Comparison of ENCODE assay signal across 8 cellular contexts in the genomic region with DNA sequence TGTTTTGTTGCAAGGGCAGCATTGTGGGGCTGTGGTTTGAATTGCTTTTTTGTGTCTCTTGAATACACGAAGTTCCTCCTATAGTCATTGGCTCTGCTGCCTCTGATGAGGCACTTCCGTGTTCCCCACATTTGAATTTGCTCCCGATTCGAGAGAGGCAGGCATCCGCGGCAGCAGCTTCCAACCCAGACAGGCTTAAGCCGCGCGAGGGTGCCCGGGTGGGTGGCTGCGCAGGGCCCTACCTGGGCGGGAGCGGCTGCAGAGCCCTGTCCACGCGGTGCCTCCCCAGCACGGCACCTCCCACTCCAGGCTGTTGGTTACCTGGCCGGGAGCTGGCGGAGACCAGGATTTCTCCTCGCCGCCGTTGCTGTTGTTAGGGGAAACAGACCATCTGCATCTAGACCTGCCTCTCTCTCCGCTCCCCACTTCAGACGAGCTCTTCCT.
DNase-seq lines count a peak whose midpoint lies in the region; ATAC-seq, FAIRE-seq and TF ChIP-seq lines count a peak whose summit lies in the region.

No MANE protein-coding gene starts in this region.

- H3K14ac ChIP-seq in neuronal stem cell (ENCODE audit: low read length), result peak overlapping the region; percentile 87

- H3K27ac ChIP-seq in neuronal stem cell (replicated peaks; ENCODE audit: low read length), result no peak overlapping the region

- H3K36me3 ChIP-seq in endocrine pancreas (ENCODE audit: control insufficient read depth, insufficient read depth, low read length) (no peaks in the 10 kb centered on the region), neuronal stem cell (replicated peaks in 1 of 2; ENCODE audit: control insufficient read depth in 2 of 2, insufficient read depth in 2 of 2, low read length in 2 of 2) (no peaks in the 10 kb centered on the region)

- no peaks in the 10 kb centered on the region for H3K9me3 Mint-ChIP-seq in activated B cell treated with CpG ODN at 0.5 μM for 24 hours

- peak overlapping the region; percentile 78 for H3K4me3 ChIP-seq in endocrine pancreas (ENCODE audit: control insufficient read depth, insufficient read depth, low read length)
- H3K4me3 ChIP-seq in neuronal stem cell (ENCODE audit: low read length in 2 of 2), result peak overlapping the region in 1 of 2 donors; percentile 55

- H3K27me3 ChIP-seq in endocrine pancreas (ENCODE audit: control insufficient read depth, insufficient read depth, low read length) (no peaks in the 10 kb centered on the region), neuronal stem cell (ENCODE audit: control insufficient read depth in 3 of 3, insufficient read depth in 3 of 3, low read depth in 1 of 3, low read length in 3 of 3) (no peaks in the 10 kb centered on the region)

- peaks cover 25% of the 10 kb centered on the region for H3K4me1 Mint-ChIP-seq in activated B cell treated with CpG ODN at 0.5 μM for 24 hours

- H2AK5ac ChIP-seq in neuronal stem cell (ENCODE audit: low read depth, low read length), result no peak overlapping the region

- DNase-seq in ELF-1 (ENCODE audit: low read depth, low spot score) (peak; percentile 42), HTR-8/SVneo (ENCODE audit: insufficient read length, low spot score) (no peak), activated B cell treated with CpG ODN at 0.5 μM for 24 hours (peak; percentile 34), neuronal stem cell (ENCODE audit: low spot score) (no peak), GF-D8 (lab: John Stamatoyannopoulos, UW) (no peak), NAMALWA (ENCODE audit: low spot score) (no peak)

- H3K79me1 ChIP-seq in neuronal stem cell (ENCODE audit: low read depth, low read length), result no peaks in the 10 kb centered on the region

- CTCF ChIA-PET in activated B cell treated with CpG ODN at 0.5 μM for 24 hours (lab: Charles Lee), result interaction anchor here (1.4 to 1.9 kb wide), 2 partner anchors 14 to 60 kb away, joined by 4 to 10 read pairs; no protein-coding TSS in a partner anchor

- POLR2A ChIA-PET in activated B cell treated with CpG ODN at 0.5 μM for 24 hours (lab: Charles Lee), result interaction anchor here (0.6 to 1.1 kb wide), 2 partner anchors 10 to 331 kb away, joined by 3 to 11 read pairs; no protein-coding TSS in a partner anchor

- peaks cover 2% of the 10 kb centered on the region for H3K27me3 Mint-ChIP-seq in activated B cell treated with CpG ODN at 0.5 μM for 24 hours

- peak overlapping the region; percentile 85 for H3K4me3 Mint-ChIP-seq in activated B cell treated with CpG ODN at 0.5 μM for 24 hours

- intact Hi-C loops in activated B cell treated with CpG ODN at 0.5 μM for 24 hours (cut with micrococcal nuclease), result loop anchor here (1.0 to 5.0 kb wide), 4 partner anchors 10 to 567 kb away; no protein-coding TSS in a partner anchor

- H3K9ac ChIP-seq in endocrine pancreas (ENCODE audit: control insufficient read depth, insufficient read depth, low read length) (no peak overlapping the region), neuronal stem cell (ENCODE audit: low read depth, low read length, poor library complexity) (peak overlapping the region; percentile 79)

- no CpG with 5 or more reads among the region's 23 CpGs for WGBS in neuronal stem cell (ENCODE audit: extremely low coverage in 2 of 2, insufficient read length in 2 of 2, insufficient replicate concordance in 1 of 2), 2 donors

- no peak overlapping the region for H3K4ac ChIP-seq in neuronal stem cell (ENCODE audit: low read length)

- H3K4me2 ChIP-seq in neuronal stem cell (ENCODE audit: insufficient read depth, low read length, poor library complexity, severe bottlenecking), result peak overlapping the region; percentile 69

- peak; percentile 68 for ATAC-seq in activated B cell treated with CpG ODN at 0.5 μM for 24 hours (ENCODE audit: low read depth)
- no peak for ATAC-seq in GM21717 (IDR thresholded peaks at IDR 0.05; ENCODE audit: unreplicated experiment)

- H3K4me1 ChIP-seq in endocrine pancreas (ENCODE audit: control insufficient read depth, insufficient read depth, low read length) (no peaks in the 10 kb centered on the region), neuronal stem cell (ENCODE audit: control insufficient read depth in 2 of 2, insufficient read depth in 1 of 2, low read depth in 1 of 2, low read length in 2 of 2) (peaks cover 0 to 9% of the 10 kb centered on the region in 2 donors)

- FAIRE-seq in HTR-8/SVneo (lab: Jason Lieb, UNC), result peak; percentile 67

- no peaks in the 10 kb centered on the region for H3K36me3 Mint-ChIP-seq in activated B cell treated with CpG ODN at 0.5 μM for 24 hours (ENCODE audit: low read depth)

- H3K27ac Mint-ChIP-seq in activated B cell treated with CpG ODN at 0.5 μM for 24 hours, result peak overlapping the region; percentile 54

- no peak for TF ChIP-seq CTCF in activated B cell treated with CpG ODN at 0.5 μM for 24 hours (IDR thresholded peaks at IDR 0.05)

- H3K18ac ChIP-seq in neuronal stem cell (ENCODE audit: low read length), result peak overlapping the region; percentile 79

- H2BK120ac ChIP-seq in neuronal stem cell (ENCODE audit: low read depth, low read length), result no peak overlapping the region

- H2AFZ ChIP-seq in neuronal stem cell (ENCODE audit: low read length), result no peak overlapping the region

- H3K9me3 ChIP-seq in endocrine pancreas (ENCODE audit: control insufficient read depth, low read length) (no peaks in the 10 kb centered on the region), neuronal stem cell (replicated peaks in 1 of 2; ENCODE audit: control insufficient read depth in 2 of 2, insufficient read depth in 1 of 2, low read depth in 1 of 2, low read length in 2 of 2) (no peaks in the 10 kb centered on the region)

- H2BK15ac ChIP-seq in neuronal stem cell (ENCODE audit: low read length), result no peak overlapping the region

- no peak overlapping the region for H4K8ac ChIP-seq in neuronal stem cell (ENCODE audit: low read depth, low read length)

- no peak overlapping the region for H3K23ac ChIP-seq in neuronal stem cell (ENCODE audit: low read depth, low read length, poor library complexity)

- H2BK12ac ChIP-seq in neuronal stem cell (ENCODE audit: low read length), result no peak overlapping the region

- H2BK5ac ChIP-seq in neuronal stem cell (ENCODE audit: low read length), result no peak overlapping the region

- no peak overlapping the region for H4K91ac ChIP-seq in neuronal stem cell (ENCODE audit: low read depth, low read length, poor library complexity)

Comparison
In these comparisons a context has a peak if more than half of its experiments do, and no peak if none do; other contexts are left out.
1. DNase-seq: peak in ELF-1 (single experiment) and activated B cell treated with CpG ODN at 0.5 μM for 24 hours (single experiment); none in HTR-8/SVneo (single experiment), neuronal stem cell (single experiment), GF-D8 (single experiment) and NAMALWA (single experiment).